31 cellular contexts compared by ENCODE assay signal in genomic region chr5:59430066-59430702, GRCh38.
A peak's percentile ranks its signal among the peaks of the same experiment; 100 is the strongest.
DNase-seq lines count a peak whose midpoint lies in the region; ATAC-seq, FAIRE-seq and TF ChIP-seq lines count a peak whose summit lies in the region.
"Had no signal": no experiment of that assay in that cellular context is flagged by ENCODE, and none has a peak within 500 bp of the region (broad histone marks: within the 10 kb centered on the region; RNA-seq: fewer than 3 reads in every experiment).

No MANE protein-coding gene starts in this region.

- POLR2A ChIA-PET in H1 (lab: Charles Lee; ENCODE audit: partially characterized antibody): no interaction called here

- no peak overlapping the region for H3K4ac ChIP-seq in H1 (replicated peaks; ENCODE audit: insufficient read length, low read depth, low read length)

- FAIRE-seq in H1 (lab: Jason Lieb, UNC): no peak
- FAIRE-seq in kidney (lab: Jason Lieb, UNC): peak; percentile 82
- FAIRE-seq: A204.1, GM12891, H54 had no signal

- no peak for TF ChIP-seq CTCF in H1 (IDR thresholded peaks at IDR 0.05; ENCODE audit: control extremely low read depth in 1 of 3, insufficient read depth in 1 of 3, low read depth in 1 of 3, low read length in 3 of 3)
- TF ChIP-seq CTCF in kidney (IDR thresholded peaks at IDR 0.05; ENCODE audit: borderline replicate concordance, extremely low read depth, insufficient read depth): no peak
- TF ChIP-seq CTCF in neural progenitor cell (IDR thresholded peaks at IDR 0.05): no peak

- H3K27ac ChIP-seq in H1 (ENCODE audit: low read depth, low read length) (no peak overlapping the region), kidney (ENCODE audit: low read depth in 2 of 2, low read length in 2 of 2) (peak overlapping the region; percentile 36 to 40), neural progenitor cell (no peak overlapping the region)
- H3K27ac ChIP-seq: SJSA1 had no signal

- H3K9me3 ChIP-seq in H1 (ENCODE audit: insufficient read depth in 2 of 2, low read depth in 1 of 2, low read length in 1 of 2) (no peaks in the 10 kb centered on the region), kidney (ENCODE audit: control insufficient read depth in 1 of 2, low read length in 2 of 2) (no peaks in the 10 kb centered on the region), neural progenitor cell (ENCODE audit: low read depth) (no peaks in the 10 kb centered on the region)
- H3K9me3 ChIP-seq: MG63, SJSA1 had no signal

- no peak overlapping the region for H2BK120ac ChIP-seq in H1 (replicated peaks; ENCODE audit: low read depth, low read length)

- no peaks in the 10 kb centered on the region for H3K79me1 ChIP-seq in H1 (ENCODE audit: low read depth, low read length)

- CTCF ChIA-PET in H1 (lab: Charles Lee; ENCODE audit: partially characterized antibody): no interaction called here

- H3K4me2 ChIP-seq in H1 (ENCODE audit: insufficient read depth in 1 of 2, low read depth in 2 of 2, low read length in 2 of 2) (no peak overlapping the region), neural progenitor cell (no peak overlapping the region)

- H4K8ac ChIP-seq in H1 (ENCODE audit: extremely low read depth, insufficient read depth, low read length): no peak overlapping the region

- no peak for TF ChIP-seq EP300 in H1 (IDR thresholded peaks at IDR 0.05; ENCODE audit: borderline replicate concordance in 1 of 2, low read depth in 2 of 2, low read length in 2 of 2)

- WGBS in H1 (ENCODE audit: extremely low coverage in 1 of 2, insufficient coverage in 1 of 2, insufficient read length in 1 of 2, insufficient replicate concordance in 2 of 2, low coverage in 1 of 2, low lambda C conversion rate in 2 of 2, missing lambda C conversion rate in 1 of 2), 2 experiments: 89% methylated on average over 9 of the region's 9 CpGs; no CpG with 5 or more reads in 1 of the 2 experiments

- H4K5ac ChIP-seq in H1 (ENCODE audit: insufficient read length, low read depth, low read length): no peak overlapping the region

- H3K27ac Mint-ChIP-seq in neural progenitor cell: no peak overlapping the region
- H3K27ac Mint-ChIP-seq: CD4-positive, alpha-beta memory T cell had no signal

- H2BK12ac ChIP-seq in H1 (ENCODE audit: low read depth, low read length): no peak overlapping the region

- H3K79me2 ChIP-seq in H1 (ENCODE audit: control insufficient read depth in 1 of 2, insufficient read depth in 2 of 2, low read length in 2 of 2): no peaks in the 10 kb centered on the region
- H3K79me2 ChIP-seq in neural progenitor cell (ENCODE audit: low read depth): no peaks in the 10 kb centered on the region

- no peak overlapping the region for H3K14ac ChIP-seq in H1 (ENCODE audit: insufficient read length)

- H3K56ac ChIP-seq in H1 (replicated peaks; ENCODE audit: insufficient read length, low read depth, low read length): no peak overlapping the region

- H2AFZ ChIP-seq in H1 (ENCODE audit: low read length): 0 out of 2 replicates have a peak overlapping the region, but pooled peaks have one; percentile 26
- H2AFZ ChIP-seq in neural progenitor cell (replicated peaks): peak overlapping the region; percentile 9

- no peak overlapping the region for H2AK5ac ChIP-seq in H1 (ENCODE audit: low read depth, low read length)

- no peak overlapping the region for H3K4me3 ChIP-seq in H1 (ENCODE audit: extremely low read depth in 1 of 4, insufficient read depth in 2 of 4, low read depth in 3 of 4, low read length in 4 of 4)
- H3K4me3 ChIP-seq in kidney (ENCODE audit: low read length in 2 of 2): peak overlapping the region; percentile 31
- H3K4me3 ChIP-seq in neural progenitor cell: no peak overlapping the region
- H3K4me3 ChIP-seq: MG63, SJSA1 had no signal

- H3K18ac ChIP-seq in H1 (ENCODE audit: extremely low read depth, low read length): no peak overlapping the region

- no peaks in the 10 kb centered on the region for H3K9me3 Mint-ChIP-seq in neural progenitor cell
- H3K9me3 Mint-ChIP-seq: CD4-positive, alpha-beta memory T cell had no signal

- H3K23me2 ChIP-seq in H1 (ENCODE audit: low read depth, low read length): no peaks in the 10 kb centered on the region; the same call in 1 of the 2 replicates

- no peak overlapping the region for H2BK5ac ChIP-seq in H1 (ENCODE audit: low read depth, low read length)

- no peak for ATAC-seq in HG03520 (IDR thresholded peaks at IDR 0.05; ENCODE audit: unreplicated experiment)
- no peak for ATAC-seq in GM19324 (IDR thresholded peaks at IDR 0.05; ENCODE audit: low FRiP score, unreplicated experiment)
- ATAC-seq: PC-3 had no signal

- no peaks in the 10 kb centered on the region for H3K27me3 ChIP-seq in H1 (replicated peaks in 1 of 4; ENCODE audit: control insufficient read depth in 3 of 4, extremely low read depth in 1 of 4, insufficient read depth in 3 of 4, low read length in 3 of 4)
- H3K27me3 ChIP-seq in neural progenitor cell: no peaks in the 10 kb centered on the region
- H3K27me3 ChIP-seq: MG63 had no signal

- H2BK15ac ChIP-seq in H1 (ENCODE audit: low read length): no peak overlapping the region

- DNase-seq in Ammon's horn (ENCODE audit: low spot score) (peak; percentile 2), H1 (ENCODE audit: low read depth in 1 of 2, low spot score in 2 of 2) (no peak), kidney (no peak), neural progenitor cell (ENCODE audit: low spot score) (no peak), D341Med (ENCODE audit: low spot score) (no peak)
- DNase-seq: AML-193; C1 segment of cervical spinal cord; CD4-positive, alpha-beta memory T cell; COR-L47; DMS 273 treated with DMSO at 0.1 percent for 48 hours; DMS79 treated with DMSO at 0.1 percent for 48 hours; GF-D8; IMR-90; KG1; MG63; NCI-H1105 treated with DMSO at 0.1 percent for 48 hours; NCI-H146; NCI-H1930; NCI-H2107; NCI-H446 treated with DMSO at 0.1 percent for 48 hours; NCI-H526; NCI-H82; NK-92 treated with Interleukin-12 subunit alpha and Interleukin-12 subunit beta, amount 100 ng/mL, for 24 hours; PC-3; Right ventricle myocardium superior had no signal

- H3K9ac ChIP-seq in H1 (replicated peaks in 1 of 4; ENCODE audit: extremely low read depth in 1 of 4, low read depth in 3 of 4, low read length in 3 of 4) (peak overlapping the region in 1 of 4 experiments; percentile 34; a peak in 2 of 7 replicates), kidney (ENCODE audit: low read length in 2 of 2) (no peak overlapping the region), neural progenitor cell (no peak overlapping the region)

- no peaks in the 10 kb centered on the region for H3K36me3 Mint-ChIP-seq in neural progenitor cell
- H3K36me3 Mint-ChIP-seq: CD4-positive, alpha-beta memory T cell had no signal

- H3K4me3 Mint-ChIP-seq in neural progenitor cell: no peak overlapping the region
- H3K4me3 Mint-ChIP-seq: CD4-positive, alpha-beta memory T cell had no signal

- no peak overlapping the region for H2BK20ac ChIP-seq in H1 (ENCODE audit: low read length)

- intact Hi-C loops in kidney (cut with DNase I): no loop called here

- no peaks in the 10 kb centered on the region for H3K27me3 Mint-ChIP-seq in neural progenitor cell (ENCODE audit: insufficient read depth, low read depth)

- TF ChIP-seq RAD21 in H1 (IDR thresholded peaks at IDR 0.05 in 1 of 2, conservative IDR thresholded peaks at IDR 0.05 in 1 of 2; ENCODE audit: low read depth in 2 of 2, low read length in 2 of 2): no peak

- no peak overlapping the region for H4K91ac ChIP-seq in H1 (replicated peaks; ENCODE audit: insufficient read length, low read length)

- H3K4me1 Mint-ChIP-seq in neural progenitor cell: no peaks in the 10 kb centered on the region
- H3K4me1 Mint-ChIP-seq: CD4-positive, alpha-beta memory T cell had no signal

- H4K20me1 ChIP-seq in H1 (replicated peaks in 1 of 2; ENCODE audit: control insufficient read depth in 1 of 2, insufficient read depth in 2 of 2, low read length in 2 of 2): no peaks in the 10 kb centered on the region
- no peaks in the 10 kb centered on the region for H4K20me1 ChIP-seq in neural progenitor cell (ENCODE audit: low read depth)

- H3K4me1 ChIP-seq in H1 (replicated peaks in 1 of 4; ENCODE audit: control insufficient read depth in 3 of 4, insufficient read depth in 4 of 4, low read length in 3 of 4) (no peaks in the 10 kb centered on the region), kidney (ENCODE audit: control insufficient read depth in 1 of 2, insufficient read depth in 1 of 2, low read depth in 1 of 2, low read length in 2 of 2) (peaks cover 2 to 18% of the 10 kb centered on the region in 2 donors), neural progenitor cell (peaks cover 8% of the 10 kb centered on the region)

- TF ChIP-seq POLR2A in H1 (IDR thresholded peaks at IDR 0.05; ENCODE audit: control extremely low read depth in 1 of 2, low read depth in 2 of 2, low read length in 2 of 2): no peak

- no peaks in the 10 kb centered on the region for H3F3A ChIP-seq in neural progenitor cell (ENCODE audit: low read depth)

- H3K36me3 ChIP-seq in H1 (ENCODE audit: control insufficient read depth in 2 of 4, insufficient read depth in 4 of 4, low read length in 3 of 4): no peaks in the 10 kb centered on the region
- H3K36me3 ChIP-seq in kidney (ENCODE audit: control insufficient read depth in 1 of 2, insufficient read depth in 2 of 2, low read length in 2 of 2): no peaks in the 10 kb centered on the region
- no peaks in the 10 kb centered on the region for H3K36me3 ChIP-seq in neural progenitor cell
- H3K36me3 ChIP-seq: MG63, SJSA1 had no signal

- no peak overlapping the region for H3K23ac ChIP-seq in H1 (ENCODE audit: insufficient read length)

TF ChIP-seq in H1, 55 proteins besides CTCF, POLR2A, EP300 and RAD21:
- TF ChIP-seq MAFK (IDR thresholded peaks at IDR 0.05; ENCODE audit: low read depth, low read length): no peak
- no peak for TF ChIP-seq MAX (IDR thresholded peaks at IDR 0.05)
- no peak for TF ChIP-seq EZH2 (IDR thresholded peaks at IDR 0.05; ENCODE audit: low read depth, low read length, severe bottlenecking)
- no peak for TF ChIP-seq EGR1 (IDR thresholded peaks at IDR 0.05; ENCODE audit: borderline replicate concordance, low read depth, low read length)
- no peak for TF ChIP-seq CHD2 (IDR thresholded peaks at IDR 0.05; ENCODE audit: low read length)
- no peak for TF ChIP-seq SIX5 (IDR thresholded peaks at IDR 0.05; ENCODE audit: low read depth, low read length)
- no peak for TF ChIP-seq FOSL1 (IDR thresholded peaks at IDR 0.05; ENCODE audit: insufficient read depth, low read depth, low read length)

Comparison
In these comparisons a context has a peak if more than half of its experiments do, and no peak if none do; other contexts are left out.
1. H3K27ac ChIP-seq: peak in kidney (2 of 2); none in H1 (single experiment) and neural progenitor cell (single experiment).
2. H3K4me3 ChIP-seq: peak in kidney (2 of 2); none in H1 (0 of 4) and neural progenitor cell (single experiment).